ENCODE assay signal across 8 cellular contexts in genomic region chr10:61828788-61829187, GRCh38.
"Had no signal": no experiment of that assay in that cellular context is flagged by ENCODE, and none has a peak within 500 bp of the region (broad histone marks: within the 10 kb centered on the region; RNA-seq: fewer than 3 reads in every experiment).

No MANE protein-coding gene starts in this region.

- H3K27ac ChIP-seq: GM23248, HL-60 had no signal

- H3K9ac ChIP-seq: GM23248 had no signal

- DNase-seq: GM23248, GOT3, H9, HCEC 1CT, HFFc6, IMR-90, KBM-7 had no signal

- H3K4me3 ChIP-seq: GM23248 had no signal

- H2AFZ ChIP-seq: GM23248 had no signal
